ENCODE assay signal across 35 cellular contexts in genomic region chr9:32142074-32142473, GRCh38.
"Had no signal": no experiment of that assay in that cellular context is flagged by ENCODE, and none has a peak within 500 bp of the region (broad histone marks: within the 10 kb centered on the region; RNA-seq: fewer than 3 reads in every experiment).

No MANE protein-coding gene starts in this region.

- H3K27me3 ChIP-seq: MG63 had no signal

- H3K27ac ChIP-seq: KMS-11 had no signal

- H3K4me2 ChIP-seq: KMS-11 had no signal

- H3K36me3 ChIP-seq: MG63 had no signal

- DNase-seq: Karpas-422, Kasumi-1, KG1, MG63, MM.1S, MV-4-11, NCI-H1048, NCI-H1092, NCI-H1092 treated with DMSO at 0.1 percent for 48 hours, NCI-H1105, NCI-H1105 treated with DMSO at 0.1 percent for 48 hours, NCI-H1417, NCI-H1417 treated with DMSO at 0.1 percent for 48 hours, NCI-H1436, NCI-H1436 treated with DMSO at 0.1 percent for 48 hours, NCI-H146, NCI-H1694, NCI-H1694 treated with DMSO at 0.1 percent for 48 hours, NCI-H187, NCI-H187 treated with DMSO at 0.1 percent for 48 hours, NCI-H1930, NCI-H2029, NCI-H2029 treated with DMSO at 0.1 percent for 48 hours, NCI-H2081 treated with DMSO at 0.1 percent for 48 hours, NCI-H2107, NCI-H2171, NCI-H2171 treated with DMSO at 0.1 percent for 48 hours, NCI-H2227 treated with DMSO at 0.1 percent for 48 hours, NCI-H226, NCI-H345, NCI-H446, NCI-H446 treated with DMSO at 0.1 percent for 48 hours, NCI-H510A, NCI-H510A treated with DMSO at 0.1 percent for 48 hours had no signal

- H3K4me3 ChIP-seq: MG63 had no signal

- H3K9ac ChIP-seq: KMS-11 had no signal

- H3K9me3 ChIP-seq: MG63 had no signal
